Comparison of ENCODE assay signal across 2 cellular contexts in genomic region chrX:119027960-119028732, GRCh38.
TF ChIP-seq lines count a peak whose summit lies in the region.

No MANE protein-coding gene starts in this region.

TF ChIP-seq in A549, 52 proteins besides CTCF, POLR2A, EP300 and RAD21:
- peak; percentile 87 for TF ChIP-seq MAFK (IDR thresholded peaks at IDR 0.05; ENCODE audit: partially characterized antibody)

TF ChIP-seq in K562, 482 proteins besides CTCF, POLR2A, EP300 and RAD21:
- TF ChIP-seq C11orf30 (IDR thresholded peaks at IDR 0.05; ENCODE audit: low read depth) (peak; percentile 63), ASH1L (IDR thresholded peaks at IDR 0.05; ENCODE audit: borderline replicate concordance, low read depth, partially characterized antibody) (peak; percentile 53), FOS (IDR thresholded peaks at IDR 0.05; ENCODE audit: extremely low read depth, insufficient read length) (peak; percentile 37), NFYB (IDR thresholded peaks at IDR 0.05; ENCODE audit: extremely low read depth, insufficient read length) (peak; percentile 58), NFRKB (IDR thresholded peaks at IDR 0.05; ENCODE audit: low read depth) (peak; percentile 58; the same call in 1 of the 2 replicates), MAFG (tag; conservative IDR thresholded peaks at IDR 0.05) (peak; percentile 56), ZNF316 (IDR thresholded peaks at IDR 0.05) (peak; percentile 87)
